In genomic region chr6:71419954-71420692, GRCh38 we compare ENCODE assay signal across 8 cellular contexts.
A peak's percentile ranks its signal among the peaks of the same experiment; 100 is the strongest.
DNase-seq lines count a peak whose midpoint lies in the region; ATAC-seq and TF ChIP-seq lines count a peak whose summit lies in the region.

No MANE protein-coding gene starts in this region.

- H3K9me3 Mint-ChIP-seq in naive thymus-derived CD8-positive, alpha-beta T cell = peaks cover 0 to 9% (median 0%) of the 10 kb centered on the region in 9 donors

- peak overlapping the region; percentile 88 for H3K4me3 ChIP-seq in fibroblast of the aortic adventitia (ENCODE audit: low read depth, low read length)

- peaks cover 31 to 72% (median 54%) of the 10 kb centered on the region in 5 donors for H3K27me3 Mint-ChIP-seq in naive thymus-derived CD8-positive, alpha-beta T cell

- POLR2A ChIA-PET in naive thymus-derived CD8-positive, alpha-beta T cell (lab: Charles Lee) = no interaction called here

- peak; percentile 10 for TF ChIP-seq CTCF in fibroblast of the aortic adventitia (IDR thresholded peaks at IDR 0.05; ENCODE audit: insufficient read depth, low read length)

- H3K4me3 Mint-ChIP-seq in naive thymus-derived CD8-positive, alpha-beta T cell = peak overlapping the region; percentile 43 to 71 (median 60)

- H3K36me3 Mint-ChIP-seq in naive thymus-derived CD8-positive, alpha-beta T cell = peaks cover 0 to 1% (median 0%) of the 10 kb centered on the region in 3 donors

- H3K4me1 Mint-ChIP-seq in naive thymus-derived CD8-positive, alpha-beta T cell = peaks cover 0 to 10% (median 4%) of the 10 kb centered on the region in 4 donors

- DNase-seq in NCI-H345 (lab: John Stamatoyannopoulos, UW) (peak; percentile 36), NCI-H345 treated with DMSO at 0.1 percent for 48 hours (lab: John Stamatoyannopoulos, UW; ENCODE audit: unreplicated experiment) (no peak), fibroblast of the aortic adventitia (ENCODE audit: low read depth) (no peak), A172 (ENCODE audit: low spot score) (no peak)
- no peak for DNase-seq in naive thymus-derived CD8-positive, alpha-beta T cell
- DNase-seq in activated effector memory CD4-positive, alpha-beta T cell treated with Interleukin-2 at 50 U/mL for 16 hours = no peak

- H3K27ac Mint-ChIP-seq in naive thymus-derived CD8-positive, alpha-beta T cell = no peak overlapping the region

- ATAC-seq in HG02588 (IDR thresholded peaks at IDR 0.05; ENCODE audit: unreplicated experiment) (peak; percentile 30), SK-N-SH treated with all-trans-retinoic acid at 6 μM for 48 hours (peak; percentile 76)
- ATAC-seq in naive thymus-derived CD8-positive, alpha-beta T cell = no peak

TF ChIP-seq in SK-N-SH treated with all-trans-retinoic acid at 6 μM for 48 hours, 23 proteins besides CTCF, POLR2A, EP300 and RAD21:
- TF ChIP-seq CSDC2 (CRISPR knock-in tag; IDR thresholded peaks at IDR 0.05) (no peak), POU6F1 (CRISPR knock-in tag; IDR thresholded peaks at IDR 0.05; ENCODE audit: borderline replicate concordance, low read depth) (no peak), ISL1 (CRISPR knock-in tag; IDR thresholded peaks at IDR 0.05) (no peak), ZFP30 (CRISPR knock-in tag; IDR thresholded peaks at IDR 0.05) (no peak), PATZ1 (CRISPR knock-in tag; IDR thresholded peaks at IDR 0.05; ENCODE audit: borderline replicate concordance) (no peak), TOX (CRISPR knock-in tag; IDR thresholded peaks at IDR 0.05; ENCODE audit: borderline replicate concordance) (no peak), TSHZ2 (CRISPR knock-in tag; IDR thresholded peaks at IDR 0.05) (no peak; the same call in 1 of the 2 replicates), ARNTL (CRISPR knock-in tag; IDR thresholded peaks at IDR 0.05; ENCODE audit: borderline replicate concordance, low read depth) (no peak), ZC3H10 (CRISPR knock-in tag; IDR thresholded peaks at IDR 0.05) (no peak)

Comparison
In these comparisons a context has a peak if more than half of its experiments do, and no peak if none do; other contexts are left out.
1. ATAC-seq: peak in HG02588 (single experiment) and SK-N-SH treated with all-trans-retinoic acid at 6 μM for 48 hours (single experiment); none in naive thymus-derived CD8-positive, alpha-beta T cell (0 of 2).